ENCODE assay signal across 26 cellular contexts in genomic region chr7:16509829-16510228, GRCh38. TPM values are rescaled to one million over a fixed set of nuclear protein-coding genes. Genes with fewer than 3 reads are reported as not detected.
"Had no signal": no experiment of that assay in that cellular context is flagged by ENCODE, and none has a peak within 500 bp of the region (broad histone marks: within the 10 kb centered on the region; RNA-seq: fewer than 3 reads in every experiment).

No MANE protein-coding gene starts in this region.

- H3K9me3 Mint-ChIP-seq: central memory CD8-positive, alpha-beta T cell had no signal

- DNase-seq: activated naive CD4-positive, alpha-beta T cell treated with Interleukin-2 at 50 U/mL for 16 hours; activated T-cell treated with anti-CD3 and anti-CD28 coated beads for 4 hours; anterior cingulate cortex; brain microvascular endothelial cell; esophagus squamous epithelium; foreskin fibroblast; glutamatergic neuron; hypothalamus; kidney; left lung; mammary epithelial cell; mucosa of descending colon; naive thymus-derived CD8-positive, alpha-beta T cell; nucleus accumbens; stimulated activated CD4-positive, alpha-beta T cell treated with anti-CD3 and anti-CD28 coated beads, Interleukin-4, amount 100 ng/mL, for 24 hours; stimulated activated naive CD4-positive, alpha-beta T cell; T-helper 2 cell; tibial artery had no signal

- H3K27ac Mint-ChIP-seq: activated T-helper 17 cell treated with anti-CD3 and anti-CD28 coated beads, Interleukin-2, amount 50 U/mL, for 72 hours; naive thymus-derived CD8-positive, alpha-beta T cell had no signal

- H3K36me3 ChIP-seq: brain microvascular endothelial cell, esophagus squamous epithelium, left lung, right atrium auricular region, tibial artery had no signal

- H3K4me1 ChIP-seq: esophagus squamous epithelium, left lung, right atrium auricular region, tibial artery had no signal

- H3K4me1 Mint-ChIP-seq: activated T-helper 17 cell treated with anti-CD3 and anti-CD28 coated beads, Interleukin-2, amount 50 U/mL, for 72 hours; central memory CD8-positive, alpha-beta T cell had no signal

- H3K9me3 ChIP-seq: esophagus squamous epithelium, left lung, mucosa of descending colon, right atrium auricular region, tibial artery had no signal

- H3K27ac ChIP-seq: brain microvascular endothelial cell, coronary artery, esophagus squamous epithelium, left lung, right atrium auricular region, tibial artery had no signal

- H3K27me3 ChIP-seq: brain microvascular endothelial cell, esophagus squamous epithelium, left lung, right atrium auricular region, tibial artery had no signal

- H3K4me3 ChIP-seq: coronary artery, esophagus squamous epithelium, left lung, mucosa of descending colon, right atrium auricular region, tibial artery had no signal

- H3K4me3 Mint-ChIP-seq: activated T-helper 17 cell treated with anti-CD3 and anti-CD28 coated beads, Interleukin-2, amount 50 U/mL, for 72 hours; central memory CD8-positive, alpha-beta T cell; naive thymus-derived CD8-positive, alpha-beta T cell had no signal

- ATAC-seq: activated T-helper 17 cell treated with anti-CD3 and anti-CD28 coated beads, Interleukin-2, amount 50 U/mL, for 72 hours; left lung; mucosa of descending colon; naive thymus-derived CD8-positive, alpha-beta T cell had no signal

RNA-seq across cellular contexts. Expression of gene LRRC72, which starts 16.8 kb away (rescaled TPM):
- total RNA-seq: activated CD8-positive, alpha-beta memory T cell treated with anti-CD3 and anti-CD28 coated beads for 36 hours; activated T-helper 17 cell treated with anti-CD3 and anti-CD28 coated beads, Interleukin-2, amount 50 U/mL, for 72 hours; esophagus squamous epithelium; kidney; left lung; mammary epithelial cell; mucosa of descending colon; naive thymus-derived CD8-positive, alpha-beta T cell; posterior vena cava; right atrium auricular region; skeletal muscle tissue; subcutaneous adipose tissue had no signal
- polyA plus RNA-seq: mammary epithelial cell; naive thymus-derived CD8-positive, alpha-beta T cell had no signal

RNA-seq across cellular contexts. Expression of gene SOSTDC1, which starts 44.3 kb away (rescaled TPM):
- total RNA-seq: activated CD8-positive, alpha-beta memory T cell treated with anti-CD3 and anti-CD28 coated beads for 36 hours; activated T-helper 17 cell treated with anti-CD3 and anti-CD28 coated beads, Interleukin-2, amount 50 U/mL, for 72 hours; naive thymus-derived CD8-positive, alpha-beta T cell; posterior vena cava; subcutaneous adipose tissue had no signal
- polyA plus RNA-seq: naive thymus-derived CD8-positive, alpha-beta T cell had no signal
